Comparison of ENCODE assay signal across 22 cellular contexts in genomic region chr11:79434263-79434662, GRCh38. TPM values are rescaled to one million over a fixed set of nuclear protein-coding genes. Genes with fewer than 3 reads are reported as not detected.
A peak's percentile ranks its signal among the peaks of the same experiment; 100 is the strongest.
DNase-seq lines count a peak whose midpoint lies in the region; ATAC-seq, FAIRE-seq and TF ChIP-seq lines count a peak whose summit lies in the region.
"Had no signal": no experiment of that assay in that cellular context is flagged by ENCODE, and none has a peak within 500 bp of the region (broad histone marks: within the 10 kb centered on the region; RNA-seq: fewer than 3 reads in every experiment).

No MANE protein-coding gene starts in this region.

- no peak for TF ChIP-seq EP300 in esophagus muscularis mucosa (IDR thresholded peaks at IDR 0.05)

- no peaks in the 10 kb centered on the region for H3K36me3 ChIP-seq in esophagus muscularis mucosa
- H3K36me3 ChIP-seq: HAP-1, SJCRH30 had no signal

- no peak overlapping the region for H3K27ac Mint-ChIP-seq in stimulated activated memory B cell treated with anti-CD40 and anti-IgM and Interleukin-4, amounts not matched to agents 10 μg/mL and 1 μg/mL and 100 μg/mL, for 72 hours
- H3K27ac Mint-ChIP-seq: CD4-positive, alpha-beta memory T cell had no signal

- TF ChIP-seq CTCF in esophagus muscularis mucosa (IDR thresholded peaks at IDR 0.05) (no peak), D721Med (IDR thresholded peaks at IDR 0.05; ENCODE audit: insufficient read depth, missing control alignments) (no peak)

- no peak for TF ChIP-seq POLR2A in esophagus muscularis mucosa (IDR thresholded peaks at IDR 0.05; ENCODE audit: low read depth)

- peak overlapping the region; percentile 57 to 75 (median 66) for H3K27ac ChIP-seq in esophagus muscularis mucosa (replicated peaks in 1 of 4)
- H3K27ac ChIP-seq: 22Rv1, PC-9, SJCRH30 had no signal

- peaks cover 30% of the 10 kb centered on the region for H3K4me1 Mint-ChIP-seq in stimulated activated memory B cell treated with anti-CD40 and anti-IgM and Interleukin-4, amounts not matched to agents 10 μg/mL and 1 μg/mL and 100 μg/mL, for 72 hours

- no peaks in the 10 kb centered on the region for H3K9me3 ChIP-seq in esophagus muscularis mucosa
- H3K9me3 ChIP-seq: HAP-1, SJCRH30 had no signal

- no peak for FAIRE-seq in D721Med (lab: Jason Lieb, UNC)
- FAIRE-seq: GM18507 had no signal

- H3K27me3 Mint-ChIP-seq in stimulated activated memory B cell treated with anti-CD40 and anti-IgM and Interleukin-4, amounts not matched to agents 10 μg/mL and 1 μg/mL and 100 μg/mL, for 72 hours: peaks cover 57% of the 10 kb centered on the region

- H3K4me3 Mint-ChIP-seq in stimulated activated memory B cell treated with anti-CD40 and anti-IgM and Interleukin-4, amounts not matched to agents 10 μg/mL and 1 μg/mL and 100 μg/mL, for 72 hours: no peak overlapping the region
- H3K4me3 Mint-ChIP-seq: CD4-positive, alpha-beta memory T cell had no signal

- no peaks in the 10 kb centered on the region for H3K9me3 Mint-ChIP-seq in stimulated activated memory B cell treated with anti-CD40 and anti-IgM and Interleukin-4, amounts not matched to agents 10 μg/mL and 1 μg/mL and 100 μg/mL, for 72 hours

- H3K4me1 ChIP-seq in esophagus muscularis mucosa: peaks cover 29 to 93% (median 75%) of the 10 kb centered on the region in 4 donors
- H3K4me1 ChIP-seq: SJCRH30 had no signal

- H3K4me3 ChIP-seq in esophagus muscularis mucosa: no peak overlapping the region
- H3K4me3 ChIP-seq: HAP-1, PC-9, SJCRH30 had no signal

- WGBS in esophagus muscularis mucosa: 39% methylated on average over 3 of the region's 3 CpGs

- DNase-seq in Daoy (ENCODE audit: low read depth) (peak; percentile 19), NCI-H526 treated with DMSO at 0.1 percent for 48 hours (lab: John Stamatoyannopoulos, UW) (peak; percentile 57), esophagus muscularis mucosa (ENCODE audit: extremely low spot score) (no peak), D721Med (ENCODE audit: insufficient read length, low spot score) (no peak), DMS153 treated with DMSO at 0.1 percent for 48 hours (lab: John Stamatoyannopoulos, UW; ENCODE audit: unreplicated experiment) (no peak)
- DNase-seq in stimulated activated CD4-positive, alpha-beta T cell treated with anti-CD3 and anti-CD28 coated beads, Interleukin-2, amount 100 ng/mL, for 48 hours: no peak
- DNase-seq: Calu3; CD4-positive, alpha-beta memory T cell; DMS79; KBM-7; NCI-H1436; NCI-H2029; NCI-H2171; NCI-H82; PC-9; SJCRH30 had no signal

- peaks cover 0 to 45% (median 9%) of the 10 kb centered on the region in 4 donors for H3K27me3 ChIP-seq in esophagus muscularis mucosa
- H3K27me3 ChIP-seq: SJCRH30 had no signal

- intact Hi-C loops in esophagus muscularis mucosa (cut with DNase I): no loop called here

- ATAC-seq in stimulated activated memory B cell treated with anti-CD40 and anti-IgM and Interleukin-4, amounts not matched to agents 10 μg/mL and 1 μg/mL and 100 μg/mL, for 72 hours: peak; percentile 52
- ATAC-seq in HG03039 (IDR thresholded peaks at IDR 0.05; ENCODE audit: unreplicated experiment): no peak

- H3K36me3 Mint-ChIP-seq in stimulated activated memory B cell treated with anti-CD40 and anti-IgM and Interleukin-4, amounts not matched to agents 10 μg/mL and 1 μg/mL and 100 μg/mL, for 72 hours: no peaks in the 10 kb centered on the region

RNA-seq across cellular contexts. Expression of gene TENM4, which starts 6.6 kb away (rescaled TPM):
- total RNA-seq in Daoy (2014; rRNA removed; shearing (Covaris generic)): 13.6 and 23.5 TPM in 2 replicates
- total RNA-seq in esophagus muscularis mucosa: 1 to 10 TPM; 4.1 to 9.6 (median 8.0) TPM
- total RNA-seq: Calu3, NCI-H460, PC-9 had no signal

Comparison
In these comparisons a context has a peak if more than half of its experiments do, and no peak if none do; other contexts are left out.
1. DNase-seq: peak in Daoy (single experiment) and NCI-H526 treated with DMSO at 0.1 percent for 48 hours (single experiment); none in esophagus muscularis mucosa (single experiment), stimulated activated CD4-positive, alpha-beta T cell treated with anti-CD3 and anti-CD28 coated beads, Interleukin-2, amount 100 ng/mL, for 48 hours (0 of 2), D721Med (single experiment) and DMS153 treated with DMSO at 0.1 percent for 48 hours (single experiment).